Comparison of ENCODE assay signal across 11 cellular contexts in the genomic region with DNA sequence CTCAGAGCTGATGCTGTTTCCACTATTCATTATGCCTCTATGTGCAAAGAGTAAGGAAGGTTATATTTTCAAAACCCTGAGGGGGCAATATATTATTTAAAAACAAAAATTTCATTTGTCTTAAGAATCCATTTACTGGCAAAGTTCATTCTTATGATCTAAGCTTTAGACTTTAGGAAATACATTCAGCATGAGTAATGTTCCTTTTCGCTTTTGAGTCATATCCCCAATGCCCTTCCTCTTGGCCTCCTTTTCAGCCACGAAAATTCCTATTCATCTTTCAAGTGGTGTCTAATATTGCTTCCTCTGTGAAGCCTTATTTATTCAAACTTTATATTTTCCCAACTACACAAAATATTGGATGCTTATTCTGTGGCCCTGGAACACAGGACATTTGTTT.
DNase-seq lines count a peak whose midpoint lies in the region; ATAC-seq and TF ChIP-seq lines count a peak whose summit lies in the region.
"Had no signal": no experiment of that assay in that cellular context is flagged by ENCODE, and none has a peak within 500 bp of the region (broad histone marks: within the 10 kb centered on the region; RNA-seq: fewer than 3 reads in every experiment).

No MANE protein-coding gene starts in this region.

- H3K9me3 ChIP-seq in heart right ventricle (peaks cover 0 to 14% (median 0%) of the 10 kb centered on the region in 11 donors), thoracic aorta (peaks cover 4% of the 10 kb centered on the region), spleen (peaks cover 0 to 30% (median 11%) of the 10 kb centered on the region in 8 donors)
- H3K9me3 ChIP-seq: body of pancreas, right lobe of liver had no signal

- WGBS in heart right ventricle, 2 donors = 39 to 43% methylated on average over 2 of the region's 2 CpGs
- 38 to 46% (median 43%) methylated on average over 2 of the region's 2 CpGs for WGBS in spleen, 5 donors

- no peak for TF ChIP-seq POLR2A in spleen (IDR thresholded peaks at IDR 0.05)

- TF ChIP-seq CTCF in heart right ventricle (IDR thresholded peaks at IDR 0.05) (no peak), thoracic aorta (IDR thresholded peaks at IDR 0.05) (no peak), spleen (IDR thresholded peaks at IDR 0.05 in 8 of 11, conservative IDR thresholded peaks at IDR 0.05 in 3 of 11) (no peak)

- H3K27me3 ChIP-seq in heart right ventricle (no peaks in the 10 kb centered on the region), thoracic aorta (replicated peaks; ENCODE audit: insufficient read depth) (no peaks in the 10 kb centered on the region), spleen (replicated peaks in 1 of 7) (no peaks in the 10 kb centered on the region)
- H3K27me3 ChIP-seq: body of pancreas, right lobe of liver had no signal

- DNase-seq in HT1080 (ENCODE audit: low read depth) = peak; percentile 85
- peak; percentile 77 for DNase-seq in astrocyte of the hippocampus (ENCODE audit: low read depth, low spot score)
- no peak for DNase-seq in heart right ventricle
- no peak for DNase-seq in thoracic aorta (ENCODE audit: low spot score)
- no peak for DNase-seq in spleen
- DNase-seq in iPS-NIHi11 (ENCODE audit: low spot score) = no peak
- DNase-seq in NCI-H1417 (lab: John Stamatoyannopoulos, UW) = no peak
- DNase-seq: body of pancreas, DND-41, NCI-H2029, right lobe of liver had no signal

- H3K36me3 ChIP-seq in heart right ventricle = no peaks in the 10 kb centered on the region
- no peaks in the 10 kb centered on the region for H3K36me3 ChIP-seq in thoracic aorta
- no peaks in the 10 kb centered on the region for H3K36me3 ChIP-seq in spleen
- H3K36me3 ChIP-seq: right lobe of liver had no signal

- H3K27ac ChIP-seq in heart right ventricle (peak overlapping the region in 2 of 10 donors; percentile 39 to 52), thoracic aorta (peak overlapping the region; percentile 7 to 53), spleen (no peak overlapping the region)
- H3K27ac ChIP-seq: body of pancreas, right lobe of liver had no signal

- H3K4me1 ChIP-seq in heart right ventricle (peaks cover 0 to 18% (median 4%) of the 10 kb centered on the region in 9 donors), thoracic aorta (ENCODE audit: control insufficient read depth in 1 of 2, low read depth in 2 of 2) (peaks cover 12 to 27% of the 10 kb centered on the region in 2 donors), spleen (no peaks in the 10 kb centered on the region)
- H3K4me1 ChIP-seq: body of pancreas, right lobe of liver had no signal

- intact Hi-C loops in heart right ventricle (cut with DNase I) = no loop called here
- intact Hi-C loops in spleen (cut with DNase I; ENCODE audit: low total_unique reads) = no loop called here

- peak in 5 of 8 donors; percentile 60 to 88 (median 76) for ATAC-seq in heart right ventricle
- no peak for ATAC-seq in thoracic aorta (ENCODE audit: insufficient number of reproducible peaks, low FRiP score, low read depth)
- ATAC-seq: body of pancreas had no signal

- H3K4me3 ChIP-seq in heart right ventricle (no peak overlapping the region), thoracic aorta (no peak overlapping the region), spleen (no peak overlapping the region)
- H3K4me3 ChIP-seq: body of pancreas, right lobe of liver had no signal

Comparison
In these comparisons a context has a peak if more than half of its experiments do, and no peak if none do; other contexts are left out.
1. DNase-seq: peak in HT1080 (single experiment) and astrocyte of the hippocampus (single experiment); none in heart right ventricle (0 of 2), thoracic aorta (single experiment), spleen (single experiment), iPS-NIHi11 (single experiment) and NCI-H1417 (0 of 3).
2. H3K27ac ChIP-seq: peak in thoracic aorta (2 of 2); none in spleen (0 of 8).